Comparison of ENCODE assay signal across 8 cellular contexts in the genomic region with DNA sequence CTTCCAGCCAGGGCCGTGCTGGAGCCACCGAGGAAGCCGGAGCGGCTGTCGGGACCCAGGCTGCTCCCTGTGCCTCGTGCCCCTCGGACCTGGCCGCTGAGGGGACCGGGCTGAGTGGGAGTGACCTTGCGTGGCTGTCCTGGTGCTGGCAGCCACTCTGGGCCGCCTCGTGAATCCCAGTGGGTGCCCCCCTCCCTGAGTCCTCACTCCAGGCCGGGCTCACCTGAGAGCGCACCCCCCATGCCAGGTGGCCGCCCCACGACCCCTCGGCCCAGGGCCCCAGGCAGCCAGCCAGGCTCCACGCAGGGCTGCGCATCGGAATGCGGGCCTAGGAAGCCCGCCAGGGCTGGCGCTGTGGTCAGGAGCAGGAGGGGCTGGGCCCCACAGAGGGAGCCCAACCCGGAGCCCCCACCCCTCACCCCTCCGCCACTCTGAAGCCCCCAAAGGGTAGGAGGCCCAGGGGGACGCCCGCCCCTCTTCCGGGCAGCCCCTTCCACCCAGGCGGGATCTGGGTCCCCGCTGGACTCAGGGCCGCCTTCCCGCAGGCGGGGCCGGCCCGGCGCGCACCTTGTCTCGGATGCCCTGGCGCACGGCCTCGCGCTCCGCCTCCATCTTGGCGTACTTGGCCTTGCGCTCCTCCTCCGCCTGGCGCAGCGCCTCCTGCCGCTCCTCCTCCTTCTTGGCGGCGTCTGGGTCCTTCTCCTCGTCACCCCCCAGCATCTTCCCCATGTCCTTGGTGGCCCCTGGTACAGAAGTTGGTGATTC. TPM values are rescaled to one million over a fixed set of nuclear protein-coding genes. Genes with fewer than 3 reads are reported as not detected.
A peak's percentile ranks its signal among the peaks of the same experiment; 100 is the strongest.
DNase-seq lines count a peak whose midpoint lies in the region; ATAC-seq and TF ChIP-seq lines count a peak whose summit lies in the region.

No MANE protein-coding gene starts in this region.

- no peaks in the 10 kb centered on the region for H3K9me3 ChIP-seq in cardiac muscle cell (ENCODE audit: low read depth)
- H3K9me3 ChIP-seq in heart right ventricle = no peaks in the 10 kb centered on the region
- H3K9me3 ChIP-seq in adipocyte (ENCODE audit: control insufficient read depth, low read length) = no peaks in the 10 kb centered on the region
- H3K9me3 ChIP-seq in uterus = no peaks in the 10 kb centered on the region

- no peak overlapping the region for H3K23ac ChIP-seq in mesendoderm (ENCODE audit: low read length)

- H3K79me1 ChIP-seq in mesendoderm (ENCODE audit: low read length) = no peaks in the 10 kb centered on the region

- no peak overlapping the region for H2BK5ac ChIP-seq in mesendoderm (ENCODE audit: low read length)

- TF ChIP-seq CTCF in cardiac muscle cell (IDR thresholded peaks at IDR 0.05; ENCODE audit: low read depth, low read length) (peak; percentile 18), heart right ventricle (IDR thresholded peaks at IDR 0.05) (no peak), uterus (IDR thresholded peaks at IDR 0.05) (peak in 1 of 4 experiments; percentile 9)

- H3K36me3 ChIP-seq in cardiac muscle cell = no peaks in the 10 kb centered on the region
- no peaks in the 10 kb centered on the region for H3K36me3 ChIP-seq in heart right ventricle
- H3K36me3 ChIP-seq in adipocyte (ENCODE audit: control insufficient read depth, insufficient read depth, low read length, severe bottlenecking) = no peaks in the 10 kb centered on the region
- H3K36me3 ChIP-seq in mesendoderm (ENCODE audit: control insufficient read depth, insufficient read depth, low read length) = no peaks in the 10 kb centered on the region
- no peaks in the 10 kb centered on the region for H3K36me3 ChIP-seq in uterus

- H3K18ac ChIP-seq in mesendoderm (ENCODE audit: low read length) = no peak overlapping the region

- H2BK15ac ChIP-seq in mesendoderm (replicated peaks; ENCODE audit: low read depth) = no peak overlapping the region

- H4K8ac ChIP-seq in mesendoderm (ENCODE audit: low read depth, low read length) = no peak overlapping the region

- no peaks in the 10 kb centered on the region for H3K79me2 ChIP-seq in mesendoderm (ENCODE audit: control insufficient read depth, insufficient read depth, low read length)

- 12 to 14% methylated on average over 50 to 52 of the region's 52 CpGs for WGBS in heart right ventricle, 2 donors
- WGBS in mesendoderm (ENCODE audit: extremely low coverage, insufficient coverage, low lambda C conversion rate) = no CpG with 5 or more reads among the region's 52 CpGs

- H4K5ac ChIP-seq in mesendoderm (ENCODE audit: low read length) = no peak overlapping the region

- ATAC-seq in heart right ventricle (no peak), GM19328 (IDR thresholded peaks at IDR 0.05; ENCODE audit: unreplicated experiment) (no peak), GM19467 (IDR thresholded peaks at IDR 0.05; ENCODE audit: unreplicated experiment) (no peak)

- no peak overlapping the region for H2AK5ac ChIP-seq in mesendoderm (ENCODE audit: low read length)

- DNase-seq in cardiac muscle cell (ENCODE audit: low read depth in 1 of 2, low spot score in 1 of 2) (peak in 1 of 2 donors; percentile 53), heart right ventricle (no peak), adipocyte (ENCODE audit: low read depth) (peak; percentile 37), mesendoderm (peak; percentile 44), uterus (peak in 1 of 2 donors; percentile 63), foreskin melanocyte (no peak)

- no peak overlapping the region for H3K27ac ChIP-seq in cardiac muscle cell
- H3K27ac ChIP-seq in heart right ventricle = no peak overlapping the region
- no peak overlapping the region for H3K27ac ChIP-seq in mesendoderm (ENCODE audit: low read depth, low read length)
- peak overlapping the region in 1 of 2 donors; percentile 9 for H3K27ac ChIP-seq in uterus

- intact Hi-C loops in heart right ventricle (cut with DNase I) (no loop called here), uterus (cut with DNase I; ENCODE audit: low total_unique reads) (no loop called here)

- no peak overlapping the region for H3K4me3 ChIP-seq in cardiac muscle cell
- H3K4me3 ChIP-seq in heart right ventricle = peak overlapping the region in 5 of 10 donors; percentile 8 to 25 (median 18)
- no peak overlapping the region for H3K4me3 ChIP-seq in adipocyte (ENCODE audit: low read length)
- no peak overlapping the region for H3K4me3 ChIP-seq in mesendoderm (ENCODE audit: low read length)
- H3K4me3 ChIP-seq in uterus = peak overlapping the region; percentile 27 to 37

- no peak overlapping the region for H3K56ac ChIP-seq in mesendoderm (ENCODE audit: low read length)

- peaks cover 91% of the 10 kb centered on the region for H3K27me3 ChIP-seq in cardiac muscle cell
- peaks cover 43 to 87% (median 73%) of the 10 kb centered on the region in 7 donors for H3K27me3 ChIP-seq in heart right ventricle
- H3K27me3 ChIP-seq in adipocyte (replicated peaks; ENCODE audit: control insufficient read depth, insufficient read depth, low read length) = peaks cover 61% of the 10 kb centered on the region
- H3K27me3 ChIP-seq in mesendoderm (ENCODE audit: insufficient read depth, low read length, poor library complexity) = peaks cover 21% of the 10 kb centered on the region
- peaks cover 20 to 26% of the 10 kb centered on the region in 2 donors for H3K27me3 ChIP-seq in uterus

- TF ChIP-seq POLR2A in uterus (IDR thresholded peaks at IDR 0.05) = no peak

- no peaks in the 10 kb centered on the region for H3K4me1 ChIP-seq in cardiac muscle cell (ENCODE audit: low read depth)
- peaks cover 0 to 36% (median 14%) of the 10 kb centered on the region in 9 donors for H3K4me1 ChIP-seq in heart right ventricle
- no peaks in the 10 kb centered on the region for H3K4me1 ChIP-seq in adipocyte (ENCODE audit: control insufficient read depth, insufficient read depth, low read length)
- no peaks in the 10 kb centered on the region for H3K4me1 ChIP-seq in mesendoderm (ENCODE audit: control insufficient read depth, low read depth, low read length)
- peaks cover 0 to 21% of the 10 kb centered on the region in 2 donors for H3K4me1 ChIP-seq in uterus

- no peak overlapping the region for H3K4me2 ChIP-seq in mesendoderm (ENCODE audit: low read length)

- no peak overlapping the region for H3K4ac ChIP-seq in mesendoderm (ENCODE audit: low read depth, low read length)

- H2BK120ac ChIP-seq in mesendoderm (ENCODE audit: low read depth, low read length) = no peak overlapping the region

- H3K9ac ChIP-seq in adipocyte (ENCODE audit: low read length) = no peak overlapping the region
- H3K9ac ChIP-seq in mesendoderm (ENCODE audit: low read length) = no peak overlapping the region

RNA-seq across cellular contexts. Expression of a gene that starts 33.9 kb away (rescaled TPM):
- total RNA-seq in cardiac muscle cell (0.92 and 1.8 TPM in 2 replicates), heart right ventricle (1 to 10 TPM; 1.5 to 4.8 (median 2.2) TPM), uterus (10 to 100 TPM in 1 of 4 donors, 1 to 10 TPM in 1, under 1 TPM in 2; 0.14 to 15.1 (median 2.0) TPM)
- polyA plus RNA-seq in cardiac muscle cell (0.79 TPM in 1 of 2 replicates, not detected in the other), heart right ventricle (10 to 100 TPM in 1 of 2 donors, 1 to 10 TPM in 1; 2.1 to 10.8 TPM)
- polyA plus RNA-seq in mesendoderm (2013, experiment 1 of 2) = 0.20 TPM
- 0.22 TPM for polyA plus RNA-seq in mesendoderm (2013, experiment 2 of 2)

Comparison
In these comparisons a context has a peak if more than half of its experiments do, and no peak if none do; other contexts are left out.
1. DNase-seq: peak in adipocyte (single experiment) and mesendoderm (single experiment); none in heart right ventricle (0 of 2) and foreskin melanocyte (single experiment).
2. H3K4me3 ChIP-seq: peak in uterus (2 of 2); none in cardiac muscle cell (single experiment), adipocyte (single experiment) and mesendoderm (single experiment).